ENCODE assay signal across 27 cellular contexts in genomic region chr3:40189118-40189517, GRCh38.
"Had no signal": no experiment of that assay in that cellular context is flagged by ENCODE, and none has a peak within 500 bp of the region (broad histone marks: within the 10 kb centered on the region; RNA-seq: fewer than 3 reads in every experiment).

No MANE protein-coding gene starts in this region.

- H3K36me3 ChIP-seq: left lung, pancreas, prostate gland, thoracic aorta, tibial artery, upper lobe of right lung had no signal

- H3K27ac Mint-ChIP-seq: immature natural killer cell; mesothelial cell of epicardium; natural killer cell; nephron progenitor cell; stimulated activated memory B cell treated with anti-CD40 and anti-IgM and Interleukin-4, amounts not matched to agents 10 μg/mL and 1 μg/mL and 100 μg/mL, for 72 hours had no signal

- H3K36me3 Mint-ChIP-seq: mesothelial cell of epicardium; naive B cell; natural killer cell; stimulated activated memory B cell treated with anti-CD40 and anti-IgM and Interleukin-4, amounts not matched to agents 10 μg/mL and 1 μg/mL and 100 μg/mL, for 72 hours had no signal

- H3K27ac ChIP-seq: left lung, pancreas, prostate gland, right lobe of liver, thoracic aorta, tibial artery, upper lobe of right lung had no signal

- H3K4me3 Mint-ChIP-seq: immature natural killer cell; mesothelial cell of epicardium; natural killer cell; nephron progenitor cell; stimulated activated memory B cell treated with anti-CD40 and anti-IgM and Interleukin-4, amounts not matched to agents 10 μg/mL and 1 μg/mL and 100 μg/mL, for 72 hours; stimulated activated naive CD8-positive, alpha-beta T cell treated with anti-CD3 and anti-CD28 coated beads, Interleukin-15, amount 100 ng/mL, for 72 hours had no signal

- H3K4me1 Mint-ChIP-seq: mesothelial cell of epicardium, naive B cell, nephron progenitor cell had no signal

- ATAC-seq: left colon; left lung; natural killer cell; pancreas; stimulated activated memory B cell treated with anti-CD40 and anti-IgM and Interleukin-4, amounts not matched to agents 10 μg/mL and 1 μg/mL and 100 μg/mL, for 72 hours; upper lobe of right lung had no signal

- H3K9me3 Mint-ChIP-seq: immature natural killer cell; mesothelial cell of epicardium; naive B cell; natural killer cell; nephron progenitor cell; stimulated activated memory B cell treated with anti-CD40 and anti-IgM and Interleukin-4, amounts not matched to agents 10 μg/mL and 1 μg/mL and 100 μg/mL, for 72 hours; stimulated activated naive CD8-positive, alpha-beta T cell treated with anti-CD3 and anti-CD28 coated beads, Interleukin-15, amount 100 ng/mL, for 72 hours had no signal

- DNase-seq: hypothalamus; immature natural killer cell; kidney; left colon; left lung; mesendoderm; naive B cell; natural killer cell; nephron progenitor cell; pancreas; right lobe of liver; stimulated activated CD4-positive, alpha-beta T cell treated with anti-CD3 and anti-CD28 coated beads, Interleukin-1b, Interleukin-23, amount 100 ng/mL, for 48 hours; stimulated activated CD4-positive, alpha-beta T cell treated with anti-CD3 and anti-CD28 coated beads, Interleukin-2, amount 100 ng/mL, for 48 hours; stimulated activated CD4-positive, alpha-beta T cell treated with anti-CD3 and anti-CD28 coated beads, Interleukin-4, amount 100 ng/mL, for 4 hours; stimulated activated CD8-positive, alpha-beta memory T cell treated with anti-CD3 and anti-CD28 coated beads, Interleukin-4, amount 100 ng/mL, for 48 hours; stimulated activated naive CD4-positive, alpha-beta T cell treated with Interleukin-2 at 50 U/mL for 16 hours; stimulated activated naive CD8-positive, alpha-beta T cell treated with anti-CD3 and anti-CD28 coated beads, Interleukin-15, amount 100 ng/mL, for 72 hours; substantia nigra; tibial artery; trophoblast cell; upper lobe of right lung had no signal

- H3K9me3 ChIP-seq: left lung, pancreas, prostate gland, right lobe of liver, thoracic aorta, tibial artery, upper lobe of right lung had no signal

- H3K27me3 ChIP-seq: left lung, pancreas, right lobe of liver, tibial artery, upper lobe of right lung had no signal

- H3K4me1 ChIP-seq: left lung, prostate gland, right lobe of liver, upper lobe of right lung had no signal

- H3K4me3 ChIP-seq: left lung, lung, pancreas, prostate gland, right lobe of liver, smooth muscle cell, thoracic aorta, tibial artery, upper lobe of right lung had no signal

- H3K27me3 Mint-ChIP-seq: naive B cell; stimulated activated memory B cell treated with anti-CD40 and anti-IgM and Interleukin-4, amounts not matched to agents 10 μg/mL and 1 μg/mL and 100 μg/mL, for 72 hours; stimulated activated naive CD8-positive, alpha-beta T cell treated with anti-CD3 and anti-CD28 coated beads, Interleukin-15, amount 100 ng/mL, for 72 hours had no signal
